In genomic region chr18:23487738-23488625, GRCh38 we compare ENCODE assay signal across 8 cellular contexts. TPM values are rescaled to one million over a fixed set of nuclear protein-coding genes. Genes with fewer than 3 reads are reported as not detected.
DNase-seq lines count a peak whose midpoint lies in the region; ATAC-seq, FAIRE-seq and TF ChIP-seq lines count a peak whose summit lies in the region.

No MANE protein-coding gene starts in this region.

- H3K36me3 ChIP-seq in DOHH2 (ENCODE audit: control insufficient read depth, low read length) (peaks cover 5% of the 10 kb centered on the region; the same call in 1 of the 2 replicates), liver (ENCODE audit: control insufficient read depth in 4 of 4, insufficient read depth in 3 of 4, low read depth in 1 of 4, low read length in 3 of 4) (peaks cover 0 to 4% (median 0%) of the 10 kb centered on the region in 4 donors), transverse colon (peaks cover 0 to 8% (median 0%) of the 10 kb centered on the region in 4 donors)

- H3K27me3 ChIP-seq in DOHH2 (ENCODE audit: control insufficient read depth, low read length) (no peaks in the 10 kb centered on the region), liver (ENCODE audit: control insufficient read depth in 4 of 4, insufficient read depth in 4 of 4, low read length in 3 of 4) (no peaks in the 10 kb centered on the region), transverse colon (no peaks in the 10 kb centered on the region)

- H3K4me3 ChIP-seq in DOHH2 (ENCODE audit: low read length) (peak overlapping the region; percentile 48), liver (ENCODE audit: low read depth in 1 of 3, low read length in 3 of 3) (no peak overlapping the region), transverse colon (peak overlapping the region in 1 of 4 donors; percentile 31)

- H3K9me2 ChIP-seq in DOHH2 (replicated peaks; ENCODE audit: control insufficient read depth, low read length) = no peaks in the 10 kb centered on the region

- no peak overlapping the region for H3K9ac ChIP-seq in liver (ENCODE audit: low read depth in 1 of 2, low read length in 2 of 2)

- peak; percentile 74 for ATAC-seq in GM21423 (IDR thresholded peaks at IDR 0.05; ENCODE audit: unreplicated experiment)

- intact Hi-C loops in transverse colon (cut with DNase I; ENCODE audit: low total_unique reads) = no loop called here

- H3K27ac ChIP-seq in DOHH2 (ENCODE audit: low read depth, low read length) (peak overlapping the region; percentile 73), liver (ENCODE audit: low read depth in 1 of 2, low read length in 2 of 2) (peak overlapping the region; percentile 14 to 15), transverse colon (peak overlapping the region; percentile 45 to 79 (median 58))

- peaks cover 20% of the 10 kb centered on the region for H3F3A ChIP-seq in DOHH2 (ENCODE audit: control insufficient read depth, insufficient read depth)

- in situ Hi-C loops in KBM-7 (cut with MboI; ENCODE audit: low pct_unique_long_range_greater_than_20kb, low sequenced_read_pairs) (no loop called here), transverse colon (cut with MboI; ENCODE audit: low pct_ligation_motif_present in 1 of 4, low pct_unique_long_range_greater_than_20kb in 1 of 4, low sequenced_read_pairs in 3 of 4) (no loop called here)

- TF ChIP-seq POLR2A in transverse colon (IDR thresholded peaks at IDR 0.05) (no peak), H54 (IDR thresholded peaks at IDR 0.05; ENCODE audit: low read depth, low read length) (no peak)

- WGBS in liver = 51% methylated on average over 15 of the region's 15 CpGs
- WGBS in transverse colon (ENCODE audit: low coverage in 1 of 2), 2 donors = 27 to 48% methylated on average over 4 to 15 of the region's 15 CpGs

- peak overlapping the region; percentile 66 for H3K4me2 ChIP-seq in DOHH2 (ENCODE audit: low read length)

- no peak for TF ChIP-seq EP300 in transverse colon (IDR thresholded peaks at IDR 0.05; ENCODE audit: low read depth)

- peaks cover 27% of the 10 kb centered on the region for H3K4me1 ChIP-seq in DOHH2 (ENCODE audit: control insufficient read depth, low read length)
- H3K4me1 ChIP-seq in liver (ENCODE audit: control insufficient read depth in 4 of 4, insufficient read depth in 4 of 4, low read length in 3 of 4) = peaks cover 0 to 12% (median 1%) of the 10 kb centered on the region in 4 donors
- H3K4me1 ChIP-seq in transverse colon = peaks cover 0 to 15% (median 5%) of the 10 kb centered on the region in 4 donors

- H3K79me2 ChIP-seq in DOHH2 (ENCODE audit: control insufficient read depth, low read length) = no peaks in the 10 kb centered on the region

- H3K9me3 ChIP-seq in DOHH2 (ENCODE audit: control insufficient read depth, insufficient read depth, low read length) = peaks cover 7% of the 10 kb centered on the region; the same call in 1 of the 2 replicates
- no peaks in the 10 kb centered on the region for H3K9me3 ChIP-seq in liver (ENCODE audit: control insufficient read depth in 4 of 4, low read length in 3 of 4)
- H3K9me3 ChIP-seq in transverse colon = no peaks in the 10 kb centered on the region

- no peak for TF ChIP-seq RAD21 in liver (IDR thresholded peaks at IDR 0.05)

- TF ChIP-seq CTCF in DOHH2 (IDR thresholded peaks at IDR 0.05; ENCODE audit: low read depth, low read length, poor library complexity, severe bottlenecking) (no peak), liver (IDR thresholded peaks at IDR 0.05; ENCODE audit: low read depth, low read length, missing input control) (no peak), transverse colon (IDR thresholded peaks at IDR 0.05) (no peak)

- no peaks in the 10 kb centered on the region for H4K20me1 ChIP-seq in DOHH2 (ENCODE audit: control insufficient read depth, insufficient read depth, low read depth, low read length)

- DNase-seq in KBM-7 = peak; percentile 84
- peak; percentile 58 to 65 for DNase-seq in activated T-cell treated with anti-CD3 and anti-CD28 coated beads, Interleukin-2, amount 50 U/mL, for 48 hours
- peak; percentile 23 for DNase-seq in transverse colon
- DNase-seq in H54 (ENCODE audit: insufficient read length, low spot score) = no peak
- no peak for DNase-seq in NCI-H82 treated with DMSO at 0.1 percent for 48 hours (lab: John Stamatoyannopoulos, UW; ENCODE audit: unreplicated experiment)

- no peak for FAIRE-seq in H54 (lab: Jason Lieb, UNC)

TF ChIP-seq in liver, 16 proteins besides CTCF, POLR2A, EP300 and RAD21:
- no peak for TF ChIP-seq FOXA1 (IDR thresholded peaks at IDR 0.05)
- TF ChIP-seq RXRA (IDR thresholded peaks at IDR 0.05) = no peak
- TF ChIP-seq HNF4G (IDR thresholded peaks at IDR 0.05) = no peak
- no peak for TF ChIP-seq REST (IDR thresholded peaks at IDR 0.05)
- no peak for TF ChIP-seq GABPA (IDR thresholded peaks at IDR 0.05 in 1 of 2, conservative IDR thresholded peaks at IDR 0.05 in 1 of 2)

RNA-seq across cellular contexts. Expression of gene RMC1, which starts 15.3 kb away (rescaled TPM):
- total RNA-seq in liver (10 to 100 TPM; 20.6 to 24.7 TPM), transverse colon (10 to 100 TPM in 3 of 4 donors, 1 to 10 TPM in 1; 4.4 to 34.1 (median 26.6) TPM)
- 10 to 100 TPM; 15.6 to 21.0 TPM for polyA plus RNA-seq in liver

RNA-seq across cellular contexts. Expression of gene RIOK3, which starts 34.9 kb away (rescaled TPM):
- 100 to 1,000 TPM in 1 of 2 donors, 10 to 100 TPM in 1; 52.1 to 104 TPM for total RNA-seq in liver
- polyA plus RNA-seq in liver = 10 to 100 TPM; 29.9 to 33.4 TPM
- 100 to 1,000 TPM in 3 of 4 donors, 10 to 100 TPM in 1; 33.0 to 182 (median 152) TPM for total RNA-seq in transverse colon

Comparison
In these comparisons a context has a peak if more than half of its experiments do, and no peak if none do; other contexts are left out.
1. H3K27ac ChIP-seq: peak in every context shown above with its lines; median percentile 73 in DOHH2; 58 in transverse colon; 14 in liver.
2. DNase-seq: peak in KBM-7 (single experiment), activated T-cell treated with anti-CD3 and anti-CD28 coated beads, Interleukin-2, amount 50 U/mL, for 48 hours (2 of 2) and transverse colon (single experiment); none in H54 (single experiment) and NCI-H82 treated with DMSO at 0.1 percent for 48 hours (single experiment).